Comparison of ENCODE assay signal across 26 cellular contexts in genomic region chr18:45009766-45010165, GRCh38.
A peak's percentile ranks its signal among the peaks of the same experiment; 100 is the strongest.
DNase-seq lines count a peak whose midpoint lies in the region; ATAC-seq and TF ChIP-seq lines count a peak whose summit lies in the region.
"Had no signal": no experiment of that assay in that cellular context is flagged by ENCODE, and none has a peak within 500 bp of the region (broad histone marks: within the 10 kb centered on the region; RNA-seq: fewer than 3 reads in every experiment).

No MANE protein-coding gene starts in this region.

- CTCF ChIA-PET in Calu3 (lab: Charles Lee), result no interaction called here

- no peak overlapping the region for H3K4me3 ChIP-seq in body of pancreas
- H3K4me3 ChIP-seq in osteoblast (ENCODE audit: insufficient read depth, low read length), result no peak overlapping the region
- no peak overlapping the region for H3K4me3 ChIP-seq in brain microvascular endothelial cell (ENCODE audit: low read depth, low read length)
- no peak overlapping the region for H3K4me3 ChIP-seq in right cardiac atrium (ENCODE audit: low read length)
- H3K4me3 ChIP-seq: MG63, SJCRH30, thyroid gland had no signal

- peaks cover 5% of the 10 kb centered on the region for H3K36me3 Mint-ChIP-seq in Calu3 (ENCODE audit: insufficient read depth, unreplicated experiment)
- H3K36me3 Mint-ChIP-seq: CD4-positive, alpha-beta memory T cell; naive thymus-derived CD4-positive, alpha-beta T cell had no signal

- no peaks in the 10 kb centered on the region for H3K9me3 Mint-ChIP-seq in Calu3 (ENCODE audit: low read depth, unreplicated experiment)
- H3K9me3 Mint-ChIP-seq: activated CD4-positive, alpha-beta T cell treated with anti-CD3 and anti-CD28 coated beads, Interleukin-2, amount 10 ng/mL, durations not matched to agents 7 days and 5 days; CD4-positive, alpha-beta memory T cell; IgD-negative memory B cell; naive thymus-derived CD4-positive, alpha-beta T cell had no signal

- no peak for TF ChIP-seq POLR2A in body of pancreas (IDR thresholded peaks at IDR 0.05)

- H3K27ac ChIP-seq in body of pancreas (no peak overlapping the region), osteoblast (ENCODE audit: low read depth, low read length) (no peak overlapping the region), brain microvascular endothelial cell (no peak overlapping the region), right cardiac atrium (ENCODE audit: low read length) (no peak overlapping the region)
- H3K27ac ChIP-seq: SJCRH30, thyroid gland had no signal

- H3K27me3 ChIP-seq in body of pancreas, result no peaks in the 10 kb centered on the region
- no peaks in the 10 kb centered on the region for H3K27me3 ChIP-seq in osteoblast (ENCODE audit: insufficient read depth, low read length)
- H3K27me3 ChIP-seq in brain microvascular endothelial cell (replicated peaks), result no peaks in the 10 kb centered on the region
- no peaks in the 10 kb centered on the region for H3K27me3 ChIP-seq in right cardiac atrium (ENCODE audit: control insufficient read depth, insufficient read depth)
- H3K27me3 ChIP-seq: MG63, SJCRH30, thyroid gland had no signal

- no peaks in the 10 kb centered on the region for H4K20me1 ChIP-seq in osteoblast (ENCODE audit: insufficient read depth, low read length)

- peaks cover 18% of the 10 kb centered on the region for H3K4me1 ChIP-seq in body of pancreas
- peaks cover 30% of the 10 kb centered on the region for H3K4me1 ChIP-seq in osteoblast (ENCODE audit: insufficient read depth, low read length)
- H3K4me1 ChIP-seq in right cardiac atrium (ENCODE audit: control insufficient read depth, insufficient read depth, low read length), result peaks cover 4% of the 10 kb centered on the region
- H3K4me1 ChIP-seq: SJCRH30, thyroid gland had no signal

- no peak overlapping the region for H3K4me2 ChIP-seq in osteoblast (ENCODE audit: insufficient read depth, low read length)

- in situ Hi-C loops in brain microvascular endothelial cell (cut with HindIII; ENCODE audit: low pct_ligation_motif_present, low sequenced_read_pairs), result no loop called here

- H3K79me2 ChIP-seq in osteoblast (ENCODE audit: insufficient read depth, low read length), result no peaks in the 10 kb centered on the region

- TF ChIP-seq CTCF in Calu3 (IDR thresholded peaks at IDR 0.05; ENCODE audit: unreplicated experiment) (no peak), body of pancreas (IDR thresholded peaks at IDR 0.05) (no peak), osteoblast (IDR thresholded peaks at IDR 0.05; ENCODE audit: extremely low read depth, low read depth, low read length) (no peak), brain microvascular endothelial cell (IDR thresholded peaks at IDR 0.05; ENCODE audit: low read depth, low read length, missing control alignments) (no peak)

- peaks cover 41% of the 10 kb centered on the region for H3K4me1 Mint-ChIP-seq in Calu3 (ENCODE audit: low read depth, unreplicated experiment)

- no peaks in the 10 kb centered on the region for H3K36me3 ChIP-seq in body of pancreas (replicated peaks in 1 of 2; ENCODE audit: insufficient read depth in 1 of 2, low read depth in 2 of 2)
- no peaks in the 10 kb centered on the region for H3K36me3 ChIP-seq in osteoblast (ENCODE audit: insufficient read depth, low read length)
- no peaks in the 10 kb centered on the region for H3K36me3 ChIP-seq in brain microvascular endothelial cell (replicated peaks)
- H3K36me3 ChIP-seq: MG63, SJCRH30, thyroid gland had no signal

- BruUV-seq in Calu3 (replicated peaks; lab: Mats Ljungman, UMichigan), result no TSS peak

- H3K4me3 Mint-ChIP-seq in Calu3 (ENCODE audit: low read depth, unreplicated experiment), result no peak overlapping the region
- H3K4me3 Mint-ChIP-seq: activated CD4-positive, alpha-beta T cell treated with anti-CD3 and anti-CD28 coated beads, Interleukin-2, amount 10 ng/mL, durations not matched to agents 7 days and 5 days had no signal

- H3K9me3 ChIP-seq in body of pancreas (no peaks in the 10 kb centered on the region), osteoblast (ENCODE audit: low read depth, low read length) (no peaks in the 10 kb centered on the region), right cardiac atrium (ENCODE audit: control insufficient read depth, low read length) (no peaks in the 10 kb centered on the region)
- H3K9me3 ChIP-seq: MG63, SJCRH30, thyroid gland had no signal

- intact Hi-C loops in Calu3 (cut with micrococcal nuclease; ENCODE audit: unreplicated experiment) (loop anchor here (10.0 kb wide), 2 partner anchors 105 to 205 kb away; no protein-coding TSS in a partner anchor), body of pancreas (cut with DNase I) (no loop called here), right cardiac atrium (cut with DNase I) (no loop called here)

- no peaks in the 10 kb centered on the region for H3K27me3 Mint-ChIP-seq in Calu3 (ENCODE audit: unreplicated experiment)
- H3K27me3 Mint-ChIP-seq: activated CD4-positive, alpha-beta T cell treated with anti-CD3 and anti-CD28 coated beads, Interleukin-2, amount 10 ng/mL, durations not matched to agents 7 days and 5 days; IgD-negative memory B cell; naive thymus-derived CD4-positive, alpha-beta T cell had no signal

- WGBS in body of pancreas, 2 donors, result 39 to 41% methylated on average over 5 of the region's 5 CpGs
- 91% methylated on average over 5 of the region's 5 CpGs for WGBS in right cardiac atrium

- peak; percentile 40 for DNase-seq in Calu3
- DNase-seq in body of pancreas, result peak in 3 of 4 donors; percentile 17 to 27 (median 22)
- DNase-seq in osteoblast (ENCODE audit: insufficient read length, low spot score, missing footprints), result no peak
- no peak for DNase-seq in brain microvascular endothelial cell
- DNase-seq in NCI-H524 treated with DMSO at 0.1 percent for 48 hours (lab: John Stamatoyannopoulos, UW), result no peak
- DNase-seq in right cardiac atrium, result no peak
- DNase-seq in activated effector memory CD4-positive, alpha-beta T cell treated with anti-CD3 and anti-CD28 coated beads, Interleukin-2, amount 50 U/mL, for 16 hours, result no peak
- DNase-seq: activated CD4-positive, alpha-beta T cell treated with anti-CD3 and anti-CD28 coated beads, Interleukin-2, amount 10 ng/mL, durations not matched to agents 7 days and 5 days; activated CD8-positive, alpha-beta memory T cell treated with anti-CD3 and anti-CD28 coated beads, Interleukin-2, amount 50 U/mL, for 4 hours; activated effector memory CD4-positive, alpha-beta T cell treated with Interleukin-2 at 50 U/mL for 16 hours; CD4-positive, alpha-beta memory T cell; effector CD8-positive, alpha-beta T cell; kidney glomerular epithelial cell; mesenchymal stem cell; MG63; naive thymus-derived CD4-positive, alpha-beta T cell; NCI-H1436 treated with DMSO at 0.1 percent for 48 hours; SJCRH30; stimulated activated naive CD4-positive, alpha-beta T cell; T-helper 1 cell; thyroid gland had no signal

- no peak overlapping the region for H3K27ac Mint-ChIP-seq in Calu3 (ENCODE audit: unreplicated experiment)
- H3K27ac Mint-ChIP-seq: activated CD4-positive, alpha-beta T cell treated with anti-CD3 and anti-CD28 coated beads, Interleukin-2, amount 10 ng/mL, durations not matched to agents 7 days and 5 days; CD4-positive, alpha-beta memory T cell had no signal

- H2AFZ ChIP-seq in osteoblast (ENCODE audit: low read length), result peak overlapping the region; percentile 20

- peak; percentile 62 for ATAC-seq in HG02610 (IDR thresholded peaks at IDR 0.05; ENCODE audit: unreplicated experiment)
- ATAC-seq in body of pancreas, result peak; percentile 47
- ATAC-seq in right cardiac atrium, result no peak
- ATAC-seq: esophagus mucosa, HCT116, Panc1 had no signal

Comparison
In these comparisons a context has a peak if more than half of its experiments do, and no peak if none do; other contexts are left out.
1. DNase-seq: peak in Calu3 (single experiment) and body of pancreas (3 of 4); none in osteoblast (single experiment), brain microvascular endothelial cell (single experiment), NCI-H524 treated with DMSO at 0.1 percent for 48 hours (single experiment), right cardiac atrium (0 of 3) and activated effector memory CD4-positive, alpha-beta T cell treated with anti-CD3 and anti-CD28 coated beads, Interleukin-2, amount 50 U/mL, for 16 hours (single experiment).
2. ATAC-seq: peak in HG02610 (single experiment) and body of pancreas (single experiment); none in right cardiac atrium (0 of 2).